ENCODE assay signal across 2 cellular contexts in the genomic region with DNA sequence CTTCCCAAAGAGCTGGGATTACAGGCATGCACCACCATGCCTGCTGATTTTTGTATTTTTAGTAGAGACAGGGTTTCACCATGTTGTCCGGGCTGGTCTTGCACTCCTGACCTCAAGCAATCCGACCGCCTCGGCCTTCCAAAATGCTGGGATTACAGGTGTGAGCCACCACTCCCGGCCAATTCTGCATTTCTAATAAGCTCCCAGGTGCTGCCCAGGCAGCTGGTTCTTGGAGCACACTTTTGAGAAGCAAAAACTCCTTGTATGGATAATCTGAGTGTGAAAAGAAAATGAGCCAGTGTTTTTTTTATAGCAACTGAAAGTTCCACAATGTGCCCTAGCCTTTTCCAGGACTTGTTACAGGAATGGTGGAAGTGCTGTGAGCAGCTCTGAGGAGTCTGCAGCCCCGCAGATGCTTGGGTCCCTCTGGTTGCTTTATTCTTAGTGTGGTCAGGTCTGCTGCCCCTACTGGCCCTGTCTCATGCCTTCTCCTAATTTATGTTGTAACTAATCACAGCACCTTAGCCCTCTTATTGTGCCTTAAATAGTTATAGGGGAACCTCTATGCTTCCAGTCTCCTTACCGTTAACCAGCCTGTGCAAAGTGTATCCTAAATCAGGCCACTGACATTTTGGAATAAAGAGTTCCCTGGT.
TF ChIP-seq lines count a peak whose summit lies in the region.

No MANE protein-coding gene starts in this region.

TF ChIP-seq in A549, 52 proteins besides CTCF, POLR2A, EP300 and RAD21 (continued from another document):
- TF ChIP-seq, protein P1, sequence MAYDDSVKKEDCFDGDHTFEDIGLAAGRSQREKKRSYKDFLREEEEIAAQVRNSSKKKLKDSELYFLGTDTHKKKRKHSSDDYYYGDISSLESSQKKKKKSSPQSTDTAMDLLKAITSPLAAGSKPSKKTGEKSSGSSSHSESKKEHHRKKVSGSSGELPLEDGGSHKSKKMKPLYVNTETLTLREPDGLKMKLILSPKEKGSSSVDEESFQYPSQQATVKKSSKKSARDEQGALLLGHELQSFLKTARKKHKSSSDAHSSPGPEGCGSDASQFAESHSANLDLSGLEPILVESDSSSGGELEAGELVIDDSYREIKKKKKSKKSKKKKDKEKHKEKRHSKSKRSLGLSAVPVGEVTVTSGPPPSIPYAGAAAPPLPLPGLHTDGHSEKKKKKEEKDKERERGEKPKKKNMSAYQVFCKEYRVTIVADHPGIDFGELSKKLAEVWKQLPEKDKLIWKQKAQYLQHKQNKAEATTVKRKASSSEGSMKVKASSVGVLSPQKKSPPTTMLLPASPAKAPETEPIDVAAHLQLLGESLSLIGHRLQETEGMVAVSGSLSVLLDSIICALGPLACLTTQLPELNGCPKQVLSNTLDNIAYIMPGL (CRISPR knock-in tag; IDR thresholded peaks at IDR 0.05; ENCODE audit: borderline replicate concordance), result no peak
- TF ChIP-seq FOSB (CRISPR knock-in tag; IDR thresholded peaks at IDR 0.05), result no peak
- no peak for TF ChIP-seq PHF8 (IDR thresholded peaks at IDR 0.05; ENCODE audit: borderline replicate concordance, low read depth)
- no peak for TF ChIP-seq SREBF2 (IDR thresholded peaks at IDR 0.05)
- no peak for TF ChIP-seq MYC (IDR thresholded peaks at IDR 0.05; ENCODE audit: borderline replicate concordance, low read length)
- no peak for TF ChIP-seq CHD2 (IDR thresholded peaks at IDR 0.05; ENCODE audit: low read length, partially characterized antibody)
- no peak for TF ChIP-seq MAZ (IDR thresholded peaks at IDR 0.05; ENCODE audit: borderline replicate concordance, low read depth, low read length)

TF ChIP-seq in GM23338, 12 proteins besides CTCF, POLR2A, EP300 and RAD21 (continued from another document):
- TF ChIP-seq, protein P2, sequence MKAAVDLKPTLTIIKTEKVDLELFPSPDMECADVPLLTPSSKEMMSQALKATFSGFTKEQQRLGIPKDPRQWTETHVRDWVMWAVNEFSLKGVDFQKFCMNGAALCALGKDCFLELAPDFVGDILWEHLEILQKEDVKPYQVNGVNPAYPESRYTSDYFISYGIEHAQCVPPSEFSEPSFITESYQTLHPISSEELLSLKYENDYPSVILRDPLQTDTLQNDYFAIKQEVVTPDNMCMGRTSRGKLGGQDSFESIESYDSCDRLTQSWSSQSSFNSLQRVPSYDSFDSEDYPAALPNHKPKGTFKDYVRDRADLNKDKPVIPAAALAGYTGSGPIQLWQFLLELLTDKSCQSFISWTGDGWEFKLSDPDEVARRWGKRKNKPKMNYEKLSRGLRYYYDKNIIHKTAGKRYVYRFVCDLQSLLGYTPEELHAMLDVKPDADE (IDR thresholded peaks at IDR 0.05), result no peak
